In genomic region chr4:38861791-38862190, GRCh38 we compare ENCODE assay signal across 23 cellular contexts. TPM values are rescaled to one million over a fixed set of nuclear protein-coding genes. Genes with fewer than 3 reads are reported as not detected.
DNase-seq lines count a peak whose midpoint lies in the region; ATAC-seq, FAIRE-seq and TF ChIP-seq lines count a peak whose summit lies in the region.
"Had no signal": no experiment of that assay in that cellular context is flagged by ENCODE, and none has a peak within 500 bp of the region (broad histone marks: within the 10 kb centered on the region; RNA-seq: fewer than 3 reads in every experiment).

No MANE protein-coding gene starts in this region.

- ATAC-seq in HG02610 (IDR thresholded peaks at IDR 0.05; ENCODE audit: unreplicated experiment) (no peak), GM19455 (IDR thresholded peaks at IDR 0.05; ENCODE audit: unreplicated experiment) (no peak)
- ATAC-seq: CD8-positive, alpha-beta T cell had no signal

- no peaks in the 10 kb centered on the region for H3K79me2 ChIP-seq in Loucy (ENCODE audit: insufficient read depth, low read length)
- no peaks in the 10 kb centered on the region for H3K79me2 ChIP-seq in smooth muscle cell (ENCODE audit: low read depth)

- H3K4me3 ChIP-seq in Loucy (ENCODE audit: low read length, poor library complexity, severe bottlenecking), result no peak overlapping the region
- no peak overlapping the region for H3K4me3 ChIP-seq in smooth muscle cell
- H3K4me3 ChIP-seq: BLaER1, HAP-1 had no signal

- H3K4me3 Mint-ChIP-seq in activated T-cell treated with anti-CD3 and anti-CD28 coated beads, Interleukin-2, amount 50 U/mL, for 24 hours, result no peak overlapping the region
- H3K4me3 Mint-ChIP-seq: B cell; CD4-positive, CD25-positive, alpha-beta regulatory T cell; CD8-positive, alpha-beta T cell; HFFc6 had no signal

- no peaks in the 10 kb centered on the region for H3K9me3 ChIP-seq in Loucy (ENCODE audit: insufficient read depth, low read depth, low read length)
- H3K9me3 ChIP-seq in smooth muscle cell (replicated peaks; ENCODE audit: low read depth), result no peaks in the 10 kb centered on the region
- H3K9me3 ChIP-seq: BLaER1, Caco-2, HAP-1 had no signal

- H3F3A ChIP-seq in Loucy (ENCODE audit: low read depth) (no peaks in the 10 kb centered on the region), smooth muscle cell (ENCODE audit: low read depth) (peaks cover 6% of the 10 kb centered on the region)

- DNase-seq in EH (ENCODE audit: low read depth) (peak; percentile 76), GM12892 (ENCODE audit: insufficient read length) (no peak), smooth muscle cell (lab: John Stamatoyannopoulos, UW; ENCODE audit: unreplicated experiment) (no peak), SHP77 treated with DMSO at 0.1 percent for 48 hours (lab: John Stamatoyannopoulos, UW) (no peak)
- DNase-seq in activated T-cell treated with anti-CD3 and anti-CD28 coated beads, Interleukin-2, amount 50 U/mL, for 24 hours, result no peak
- DNase-seq: Caco-2; CD4-positive, CD25-positive, alpha-beta regulatory T cell; CD8-positive, alpha-beta T cell; DMS153; DND-41; EL; GDM1; GOT3; HFFc6 had no signal

- peak; percentile 42 for FAIRE-seq in GM12892 (lab: Jason Lieb, UNC)
- FAIRE-seq: GM12891, H54 had no signal

- no peaks in the 10 kb centered on the region for H3K36me3 ChIP-seq in Loucy (ENCODE audit: insufficient read depth, low read length)
- H3K36me3 ChIP-seq in smooth muscle cell (ENCODE audit: low read depth), result no peaks in the 10 kb centered on the region
- H3K36me3 ChIP-seq: BLaER1, HAP-1 had no signal

- H3K9me3 Mint-ChIP-seq in activated T-cell treated with anti-CD3 and anti-CD28 coated beads, Interleukin-2, amount 50 U/mL, for 24 hours, result no peaks in the 10 kb centered on the region
- H3K9me3 Mint-ChIP-seq: CD4-positive, CD25-positive, alpha-beta regulatory T cell; CD8-positive, alpha-beta T cell; HFFc6 had no signal

- no peak overlapping the region for H3K4me2 ChIP-seq in Loucy (ENCODE audit: low read depth, low read length, poor library complexity, severe bottlenecking)
- no peak overlapping the region for H3K4me2 ChIP-seq in smooth muscle cell
- H3K4me2 ChIP-seq: BLaER1 had no signal

- H3K27me3 ChIP-seq in Loucy (ENCODE audit: insufficient read depth, low read length, poor library complexity, severe bottlenecking) (no peaks in the 10 kb centered on the region), smooth muscle cell (ENCODE audit: low read depth) (no peaks in the 10 kb centered on the region)

- H2AFZ ChIP-seq in Loucy (ENCODE audit: low read length) (peak overlapping the region; percentile 30; the same call in 1 of the 2 replicates), smooth muscle cell (ENCODE audit: low read depth) (peak overlapping the region; percentile 31)

- no peak overlapping the region for H3K9ac ChIP-seq in Loucy (ENCODE audit: low read depth, low read length, poor library complexity, severe bottlenecking)
- no peak overlapping the region for H3K9ac ChIP-seq in smooth muscle cell (ENCODE audit: low read depth)
- H3K9ac ChIP-seq: BLaER1 had no signal

- 79% methylated on average over 4 of the region's 4 CpGs for WGBS in smooth muscle cell (ENCODE audit: low lambda C conversion rate)

- no peaks in the 10 kb centered on the region for H3K36me3 Mint-ChIP-seq in activated T-cell treated with anti-CD3 and anti-CD28 coated beads, Interleukin-2, amount 50 U/mL, for 24 hours (ENCODE audit: low read depth)
- H3K36me3 Mint-ChIP-seq: CD8-positive, alpha-beta T cell had no signal

- H3K4me1 Mint-ChIP-seq in activated T-cell treated with anti-CD3 and anti-CD28 coated beads, Interleukin-2, amount 50 U/mL, for 24 hours (ENCODE audit: low read depth), result peaks cover 33% of the 10 kb centered on the region

- no peak overlapping the region for H3K27ac Mint-ChIP-seq in activated T-cell treated with anti-CD3 and anti-CD28 coated beads, Interleukin-2, amount 50 U/mL, for 24 hours
- H3K27ac Mint-ChIP-seq: B cell; CD8-positive, alpha-beta T cell; HFFc6 had no signal

- no peak for TF ChIP-seq POLR2A in GM12892 (IDR thresholded peaks at IDR 0.05; ENCODE audit: low read depth, low read length)

- peaks cover 10% of the 10 kb centered on the region for H3K4me1 ChIP-seq in Loucy (ENCODE audit: insufficient read depth, low read length, poor library complexity, severe bottlenecking)
- H3K4me1 ChIP-seq in smooth muscle cell (ENCODE audit: low read depth), result no peaks in the 10 kb centered on the region
- H3K4me1 ChIP-seq: Caco-2, HAP-1 had no signal

- H4K20me1 ChIP-seq in Loucy (ENCODE audit: insufficient read depth, low read length, poor library complexity, severe bottlenecking) (no peaks in the 10 kb centered on the region), smooth muscle cell (ENCODE audit: low read depth) (no peaks in the 10 kb centered on the region)
- H4K20me1 ChIP-seq: BLaER1 had no signal

- no peak overlapping the region for H3K27ac ChIP-seq in smooth muscle cell (ENCODE audit: low read depth)
- H3K27ac ChIP-seq: BLaER1, C4-2B had no signal

- TF ChIP-seq CTCF in Loucy (conservative IDR thresholded peaks at IDR 0.05; ENCODE audit: low read length) (no peak), smooth muscle cell (IDR thresholded peaks at IDR 0.05; ENCODE audit: borderline replicate concordance, insufficient read depth, poor library complexity, severe bottlenecking) (no peak)

- peaks cover 2% of the 10 kb centered on the region for H3K27me3 Mint-ChIP-seq in activated T-cell treated with anti-CD3 and anti-CD28 coated beads, Interleukin-2, amount 50 U/mL, for 24 hours
- H3K27me3 Mint-ChIP-seq: B cell had no signal

- no peaks in the 10 kb centered on the region for H3K9me2 ChIP-seq in Loucy (replicated peaks; ENCODE audit: low read depth, low read length)

RNA-seq across cellular contexts. Expression of gene TLR6, which starts 5.2 kb away (rescaled TPM):
- 15.0 TPM for polyA plus RNA-seq in GM12892 (2012; ENCODE audit: missing spikeins)
- total RNA-seq in smooth muscle cell, result 4.4 and 8.9 TPM in 2 replicates
- polyA plus RNA-seq in smooth muscle cell, result 0.17 and 0.89 TPM in 2 replicates
- total RNA-seq: Caco-2 had no signal

RNA-seq across cellular contexts. Expression of gene FAM114A1, which starts 5.8 kb away (rescaled TPM):
- polyA plus RNA-seq in GM12892 (2012; ENCODE audit: missing spikeins), result 3.9 TPM
- total RNA-seq in smooth muscle cell, result 226 and 363 TPM in 2 replicates
- polyA plus RNA-seq in smooth muscle cell, result 207 and 213 TPM in 2 replicates
- total RNA-seq: CD4-positive, CD25-positive, alpha-beta regulatory T cell; CD8-positive, alpha-beta T cell had no signal
- polyA plus RNA-seq: CD4-positive, CD25-positive, alpha-beta regulatory T cell had no signal

RNA-seq across cellular contexts. Expression of gene TLR1, which starts 57.2 kb away (rescaled TPM):
- polyA plus RNA-seq in GM12892 (2012; ENCODE audit: missing spikeins), result 15.9 TPM
- total RNA-seq in smooth muscle cell, result 2.0 and 8.4 TPM in 2 replicates
- 0.54 and 0.99 TPM in 2 replicates for polyA plus RNA-seq in smooth muscle cell
- total RNA-seq: Caco-2 had no signal
